8 cellular contexts compared by ENCODE assay signal in genomic region chrX:103254921-103255455, GRCh38. TPM values are rescaled to one million over a fixed set of nuclear protein-coding genes. Genes with fewer than 3 reads are reported as not detected.
DNase-seq lines count a peak whose midpoint lies in the region; ATAC-seq and TF ChIP-seq lines count a peak whose summit lies in the region.

TSS of gene TCEAL8 (minus strand) at chrX:103255155. CDS start at chrX:103253979, 1,176 bp downstream.

- no peak for TF ChIP-seq CTCF in fibroblast of the aortic adventitia (IDR thresholded peaks at IDR 0.05; ENCODE audit: insufficient read depth, low read length)

- H3K4me3 Mint-ChIP-seq in natural killer cell treated with Interleukin-12 subunit alpha and Interleukin-12 subunit beta and Interleukin-15 and Interleukin-18, amount 100 ng/mL, for 72 hours = peak within 1 kb of the TSS; percentile 98

- peaks cover 0 to 9% of the 10 kb centered on the region in 2 donors for H3K27me3 Mint-ChIP-seq in natural killer cell treated with Interleukin-12 subunit alpha and Interleukin-12 subunit beta and Interleukin-15 and Interleukin-18, amount 100 ng/mL, for 72 hours

- peak within 1 kb of the TSS; percentile 94 to 95 for H3K27ac Mint-ChIP-seq in natural killer cell treated with Interleukin-12 subunit alpha and Interleukin-12 subunit beta and Interleukin-15 and Interleukin-18, amount 100 ng/mL, for 72 hours

- no peaks in the 10 kb centered on the region for H3K9me3 Mint-ChIP-seq in natural killer cell treated with Interleukin-12 subunit alpha and Interleukin-12 subunit beta and Interleukin-15 and Interleukin-18, amount 100 ng/mL, for 72 hours

- peak within 1 kb of the TSS; percentile 81 for H3K4me3 ChIP-seq in fibroblast of the aortic adventitia (ENCODE audit: low read depth, low read length)

- DNase-seq in DMS153 (lab: John Stamatoyannopoulos, UW) (peak; percentile 75), KBM-7 (peak; percentile 82), RKO (ENCODE audit: low spot score) (peak; percentile 88), fibroblast of the aortic adventitia (ENCODE audit: low read depth) (peak; percentile 75)
- peak; percentile 34 for DNase-seq in activated T-helper 9 cell treated with anti-CD3 and anti-CD28 coated beads, Interleukin-2, amount 50 U/mL, for 16 hours (ENCODE audit: low read depth)
- DNase-seq in natural killer cell treated with Interleukin-12 subunit alpha and Interleukin-12 subunit beta and Interleukin-15 and Interleukin-18, amount 100 ng/mL, for 72 hours (ENCODE audit: low spot score) = no peak
- DNase-seq in stimulated activated naive CD8-positive, alpha-beta T cell treated with anti-CD3 and anti-CD28 coated beads, Interleukin-15, Interleukin-2, amounts not matched to agents 100 U/mL and 50 U/mL, for 24 hours = peak; percentile 62

- no peaks in the 10 kb centered on the region for H3K36me3 Mint-ChIP-seq in natural killer cell treated with Interleukin-12 subunit alpha and Interleukin-12 subunit beta and Interleukin-15 and Interleukin-18, amount 100 ng/mL, for 72 hours

- in situ Hi-C loops in KBM-7 (cut with MboI; ENCODE audit: low pct_unique_long_range_greater_than_20kb, low sequenced_read_pairs) = no loop called here

- ATAC-seq in GM21576 (IDR thresholded peaks at IDR 0.05; ENCODE audit: unreplicated experiment) = peak; percentile 96
- ATAC-seq in natural killer cell treated with Interleukin-12 subunit alpha and Interleukin-12 subunit beta and Interleukin-15 and Interleukin-18, amount 100 ng/mL, for 72 hours = peak; percentile 86 to 89
- ATAC-seq in stimulated activated naive CD8-positive, alpha-beta T cell treated with anti-CD3 and anti-CD28 coated beads, Interleukin-15, Interleukin-2, amounts not matched to agents 100 U/mL and 50 U/mL, for 24 hours = peak; percentile 91

- H3K4me1 Mint-ChIP-seq in natural killer cell treated with Interleukin-12 subunit alpha and Interleukin-12 subunit beta and Interleukin-15 and Interleukin-18, amount 100 ng/mL, for 72 hours (ENCODE audit: low read depth in 2 of 2) = peaks cover 16 to 18% of the 10 kb centered on the region in 2 donors

RNA-seq across cellular contexts. Expression of gene TCEAL8, which starts in this region (rescaled TPM):
- 144 and 370 TPM in 2 replicates for total RNA-seq in fibroblast of the aortic adventitia (ENCODE audit: low replicate concordance)
- 10 to 100 TPM; 14.4 to 24.7 TPM for total RNA-seq in natural killer cell treated with Interleukin-12 subunit alpha and Interleukin-12 subunit beta and Interleukin-15 and Interleukin-18, amount 100 ng/mL, for 72 hours
